Comparison of ENCODE assay signal across 2 cellular contexts in the genomic region with DNA sequence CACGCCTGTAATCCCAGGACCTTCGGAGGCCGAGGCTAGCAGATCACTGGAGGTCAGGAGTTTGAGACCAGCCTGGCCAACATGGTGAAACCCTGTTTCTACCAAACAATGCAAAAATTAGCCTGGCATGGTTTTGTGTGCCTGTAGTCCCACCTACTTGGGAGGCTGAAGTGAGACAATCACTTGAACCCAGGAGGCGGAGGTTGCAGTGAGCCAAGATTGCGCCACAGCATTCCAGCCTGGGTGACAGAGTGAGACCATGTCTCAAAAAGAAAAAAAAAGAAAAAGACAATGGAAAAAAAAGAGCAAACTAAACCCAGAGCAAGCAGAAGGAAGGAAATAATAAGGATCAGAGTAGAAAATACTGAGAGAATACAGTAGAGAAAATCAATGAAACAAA.
A peak's percentile ranks its signal among the peaks of the same experiment; 100 is the strongest.
TF ChIP-seq lines count a peak whose summit lies in the region.

No MANE protein-coding gene starts in this region.

TF ChIP-seq in A549, 52 proteins besides CTCF, POLR2A, EP300 and RAD21 (continued from another document):
- peak in 1 of 2 experiments; percentile 31; a peak in 1 of 4 replicates for TF ChIP-seq CEBPB (IDR thresholded peaks at IDR 0.05)

TF ChIP-seq in GM12891, 5 proteins besides CTCF, POLR2A, EP300 and RAD21 (continued from another document):
- TF ChIP-seq PAX5 (IDR thresholded peaks at IDR 0.05; ENCODE audit: insufficient read depth, low read length, severe bottlenecking) (no peak), TAF1 (IDR thresholded peaks at IDR 0.05; ENCODE audit: low read depth, low read length) (no peak), SPI1 (IDR thresholded peaks at IDR 0.05; ENCODE audit: low read depth, low read length) (no peak), POLR2AphosphoS5 (IDR thresholded peaks at IDR 0.05; ENCODE audit: low read depth, low read length) (no peak)
TF ChIP-seq in GM12891: peak in this region for 0.
